1 cellular context compared by ENCODE assay signal in the genomic region with DNA sequence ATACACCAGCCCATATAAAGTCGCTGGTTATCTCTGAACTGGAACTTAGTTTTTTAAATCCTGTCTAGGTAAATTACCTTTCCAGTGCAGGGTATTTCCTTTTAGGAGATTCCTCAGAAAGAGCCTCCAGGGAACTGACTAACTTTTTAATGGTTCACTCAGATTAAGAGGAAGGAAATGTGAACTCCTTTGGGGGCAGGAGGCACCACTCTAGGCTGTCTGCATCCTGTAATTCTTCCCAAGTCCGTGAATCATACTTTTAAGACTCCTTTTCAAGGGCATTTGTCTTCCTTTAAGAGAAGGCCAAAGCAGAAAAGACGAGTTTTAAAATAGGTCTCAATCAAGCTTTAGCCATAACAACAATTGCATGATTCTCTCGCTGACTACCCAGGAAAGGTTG.
TF ChIP-seq lines count a peak whose summit lies in the region.

No MANE protein-coding gene starts in this region.

TF ChIP-seq in GM23338, 12 proteins besides CTCF, POLR2A, EP300 and RAD21:
- TF ChIP-seq, protein P1, sequence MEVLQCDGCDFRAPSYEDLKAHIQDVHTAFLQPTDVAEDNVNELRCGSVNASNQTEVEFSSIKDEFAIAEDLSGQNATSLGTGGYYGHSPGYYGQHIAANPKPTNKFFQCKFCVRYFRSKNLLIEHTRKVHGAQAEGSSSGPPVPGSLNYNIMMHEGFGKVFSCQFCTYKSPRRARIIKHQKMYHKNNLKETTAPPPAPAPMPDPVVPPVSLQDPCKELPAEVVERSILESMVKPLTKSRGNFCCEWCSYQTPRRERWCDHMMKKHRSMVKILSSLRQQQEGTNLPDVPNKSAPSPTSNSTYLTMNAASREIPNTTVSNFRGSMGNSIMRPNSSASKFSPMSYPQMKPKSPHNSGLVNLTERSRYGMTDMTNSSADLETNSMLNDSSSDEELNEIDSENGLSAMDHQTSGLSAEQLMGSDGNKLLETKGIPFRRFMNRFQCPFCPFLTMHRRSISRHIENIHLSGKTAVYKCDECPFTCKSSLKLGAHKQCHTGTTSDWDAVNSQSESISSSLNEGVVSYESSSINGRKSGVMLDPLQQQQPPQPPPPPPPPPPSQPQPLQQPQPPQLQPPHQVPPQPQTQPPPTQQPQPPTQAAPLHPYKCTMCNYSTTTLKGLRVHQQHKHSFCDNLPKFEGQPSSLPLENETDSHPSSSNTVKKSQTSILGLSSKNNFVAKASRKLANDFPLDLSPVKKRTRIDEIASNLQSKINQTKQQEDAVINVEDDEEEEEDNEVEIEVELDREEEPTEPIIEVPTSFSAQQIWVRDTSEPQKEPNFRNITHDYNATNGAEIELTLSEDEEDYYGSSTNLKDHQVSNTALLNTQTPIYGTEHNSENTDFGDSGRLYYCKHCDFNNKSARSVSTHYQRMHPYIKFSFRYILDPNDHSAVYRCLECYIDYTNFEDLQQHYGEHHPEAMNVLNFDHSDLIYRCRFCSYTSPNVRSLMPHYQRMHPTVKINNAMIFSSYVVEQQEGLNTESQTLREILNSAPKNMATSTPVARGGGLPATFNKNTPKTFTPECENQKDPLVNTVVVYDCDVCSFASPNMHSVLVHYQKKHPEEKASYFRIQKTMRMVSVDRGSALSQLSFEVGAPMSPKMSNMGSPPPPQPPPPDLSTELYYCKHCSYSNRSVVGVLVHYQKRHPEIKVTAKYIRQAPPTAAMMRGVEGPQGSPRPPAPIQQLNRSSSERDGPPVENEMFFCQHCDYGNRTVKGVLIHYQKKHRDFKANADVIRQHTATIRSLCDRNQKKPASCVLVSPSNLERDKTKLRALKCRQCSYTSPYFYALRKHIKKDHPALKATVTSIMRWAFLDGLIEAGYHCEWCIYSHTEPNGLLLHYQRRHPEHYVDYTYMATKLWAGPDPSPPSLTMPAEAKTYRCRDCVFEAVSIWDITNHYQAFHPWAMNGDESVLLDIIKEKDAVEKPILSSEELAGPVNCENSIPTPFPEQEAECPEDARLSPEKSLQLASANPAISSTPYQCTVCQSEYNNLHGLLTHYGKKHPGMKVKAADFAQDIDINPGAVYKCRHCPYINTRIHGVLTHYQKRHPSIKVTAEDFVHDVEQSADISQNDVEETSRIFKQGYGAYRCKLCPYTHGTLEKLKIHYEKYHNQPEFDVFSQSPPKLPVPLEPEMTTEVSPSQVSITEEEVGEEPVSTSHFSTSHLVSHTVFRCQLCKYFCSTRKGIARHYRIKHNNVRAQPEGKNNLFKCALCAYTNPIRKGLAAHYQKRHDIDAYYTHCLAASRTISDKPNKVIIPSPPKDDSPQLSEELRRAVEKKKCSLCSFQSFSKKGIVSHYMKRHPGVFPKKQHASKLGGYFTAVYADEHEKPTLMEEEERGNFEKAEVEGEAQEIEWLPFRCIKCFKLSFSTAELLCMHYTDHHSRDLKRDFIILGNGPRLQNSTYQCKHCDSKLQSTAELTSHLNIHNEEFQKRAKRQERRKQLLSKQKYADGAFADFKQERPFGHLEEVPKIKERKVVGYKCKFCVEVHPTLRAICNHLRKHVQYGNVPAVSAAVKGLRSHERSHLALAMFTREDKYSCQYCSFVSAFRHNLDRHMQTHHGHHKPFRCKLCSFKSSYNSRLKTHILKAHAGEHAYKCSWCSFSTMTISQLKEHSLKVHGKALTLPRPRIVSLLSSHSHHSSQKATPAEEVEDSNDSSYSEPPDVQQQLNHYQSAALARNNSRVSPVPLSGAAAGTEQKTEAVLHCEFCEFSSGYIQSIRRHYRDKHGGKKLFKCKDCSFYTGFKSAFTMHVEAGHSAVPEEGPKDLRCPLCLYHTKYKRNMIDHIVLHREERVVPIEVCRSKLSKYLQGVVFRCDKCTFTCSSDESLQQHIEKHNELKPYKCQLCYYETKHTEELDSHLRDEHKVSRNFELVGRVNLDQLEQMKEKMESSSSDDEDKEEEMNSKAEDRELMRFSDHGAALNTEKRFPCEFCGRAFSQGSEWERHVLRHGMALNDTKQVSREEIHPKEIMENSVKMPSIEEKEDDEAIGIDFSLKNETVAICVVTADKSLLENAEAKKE (CRISPR knock-in tag; IDR thresholded peaks at IDR 0.05): no peak
- TF ChIP-seq JUNB (IDR thresholded peaks at IDR 0.05; ENCODE audit: unreplicated experiment) (no peak), EZH2phosphoT487 (IDR thresholded peaks at IDR 0.05; ENCODE audit: unreplicated experiment) (no peak), ZNF331 (CRISPR knock-in tag; IDR thresholded peaks at IDR 0.05; ENCODE audit: low read depth) (no peak), POLR2AphosphoS5 (IDR thresholded peaks at IDR 0.05; ENCODE audit: low read depth) (no peak), STAT1 (IDR thresholded peaks at IDR 0.05; ENCODE audit: unreplicated experiment) (no peak), NANOG (IDR thresholded peaks at IDR 0.05; ENCODE audit: borderline replicate concordance) (no peak), CREB1 (CRISPR knock-in tag; IDR thresholded peaks at IDR 0.05; ENCODE audit: low read depth) (no peak), EZH2 (IDR thresholded peaks at IDR 0.05; ENCODE audit: low read depth, unreplicated experiment) (no peak)
- TF ChIP-seq, protein P2, sequence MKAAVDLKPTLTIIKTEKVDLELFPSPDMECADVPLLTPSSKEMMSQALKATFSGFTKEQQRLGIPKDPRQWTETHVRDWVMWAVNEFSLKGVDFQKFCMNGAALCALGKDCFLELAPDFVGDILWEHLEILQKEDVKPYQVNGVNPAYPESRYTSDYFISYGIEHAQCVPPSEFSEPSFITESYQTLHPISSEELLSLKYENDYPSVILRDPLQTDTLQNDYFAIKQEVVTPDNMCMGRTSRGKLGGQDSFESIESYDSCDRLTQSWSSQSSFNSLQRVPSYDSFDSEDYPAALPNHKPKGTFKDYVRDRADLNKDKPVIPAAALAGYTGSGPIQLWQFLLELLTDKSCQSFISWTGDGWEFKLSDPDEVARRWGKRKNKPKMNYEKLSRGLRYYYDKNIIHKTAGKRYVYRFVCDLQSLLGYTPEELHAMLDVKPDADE (IDR thresholded peaks at IDR 0.05): no peak
- TF ChIP-seq, protein P3, sequence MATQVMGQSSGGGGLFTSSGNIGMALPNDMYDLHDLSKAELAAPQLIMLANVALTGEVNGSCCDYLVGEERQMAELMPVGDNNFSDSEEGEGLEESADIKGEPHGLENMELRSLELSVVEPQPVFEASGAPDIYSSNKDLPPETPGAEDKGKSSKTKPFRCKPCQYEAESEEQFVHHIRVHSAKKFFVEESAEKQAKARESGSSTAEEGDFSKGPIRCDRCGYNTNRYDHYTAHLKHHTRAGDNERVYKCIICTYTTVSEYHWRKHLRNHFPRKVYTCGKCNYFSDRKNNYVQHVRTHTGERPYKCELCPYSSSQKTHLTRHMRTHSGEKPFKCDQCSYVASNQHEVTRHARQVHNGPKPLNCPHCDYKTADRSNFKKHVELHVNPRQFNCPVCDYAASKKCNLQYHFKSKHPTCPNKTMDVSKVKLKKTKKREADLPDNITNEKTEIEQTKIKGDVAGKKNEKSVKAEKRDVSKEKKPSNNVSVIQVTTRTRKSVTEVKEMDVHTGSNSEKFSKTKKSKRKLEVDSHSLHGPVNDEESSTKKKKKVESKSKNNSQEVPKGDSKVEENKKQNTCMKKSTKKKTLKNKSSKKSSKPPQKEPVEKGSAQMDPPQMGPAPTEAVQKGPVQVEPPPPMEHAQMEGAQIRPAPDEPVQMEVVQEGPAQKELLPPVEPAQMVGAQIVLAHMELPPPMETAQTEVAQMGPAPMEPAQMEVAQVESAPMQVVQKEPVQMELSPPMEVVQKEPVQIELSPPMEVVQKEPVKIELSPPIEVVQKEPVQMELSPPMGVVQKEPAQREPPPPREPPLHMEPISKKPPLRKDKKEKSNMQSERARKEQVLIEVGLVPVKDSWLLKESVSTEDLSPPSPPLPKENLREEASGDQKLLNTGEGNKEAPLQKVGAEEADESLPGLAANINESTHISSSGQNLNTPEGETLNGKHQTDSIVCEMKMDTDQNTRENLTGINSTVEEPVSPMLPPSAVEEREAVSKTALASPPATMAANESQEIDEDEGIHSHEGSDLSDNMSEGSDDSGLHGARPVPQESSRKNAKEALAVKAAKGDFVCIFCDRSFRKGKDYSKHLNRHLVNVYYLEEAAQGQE (IDR thresholded peaks at IDR 0.05; ENCODE audit: unreplicated experiment): no peak
